ENCODE assay signal across 14 cellular contexts in genomic region chr9:136405481-136405880, GRCh38. TPM values are rescaled to one million over a fixed set of nuclear protein-coding genes. Genes with fewer than 3 reads are reported as not detected.
A peak's percentile ranks its signal among the peaks of the same experiment; 100 is the strongest.
DNase-seq lines count a peak whose midpoint lies in the region; ATAC-seq and TF ChIP-seq lines count a peak whose summit lies in the region.
"Had no signal": no experiment of that assay in that cellular context is flagged by ENCODE, and none has a peak within 500 bp of the region (broad histone marks: within the 10 kb centered on the region; RNA-seq: fewer than 3 reads in every experiment).

No MANE protein-coding gene starts in this region.

- POLR2A ChIA-PET in activated CD8-positive, alpha-beta T cell treated with anti-CD3 and anti-CD28 coated beads for 36 hours (lab: Charles Lee), result interaction anchor here (1.0 kb wide), 1 partner anchor 9 kb away, joined by 3 read pairs; no protein-coding TSS in a partner anchor
- POLR2A ChIA-PET in activated CD8-positive, alpha-beta T cell treated with anti-CD3 and anti-CD28 coated beads, Interleukin-2, amount 10 ng/mL, durations not matched to agents 7 days and 5 days (lab: Charles Lee), result no interaction called here
- POLR2A ChIA-PET in activated B cell treated with CpG ODN at 0.5 μM for 24 hours (lab: Charles Lee), result interaction anchor here (0.5 kb wide), 1 partner anchor 55 kb away, joined by 5 read pairs; no protein-coding TSS in a partner anchor

- intact Hi-C loops in activated CD8-positive, alpha-beta T cell treated with anti-CD3 and anti-CD28 coated beads for 36 hours (cut with micrococcal nuclease), result loop anchor here (10.0 kb wide), 1 partner anchor 91 kb away; no protein-coding TSS in a partner anchor
- intact Hi-C loops in activated B cell treated with CpG ODN at 0.5 μM for 24 hours (cut with micrococcal nuclease), result loop anchor here (10.0 kb wide), 1 partner anchor 161 kb away; the partner anchor contains the start of gene QSOX2

- TF ChIP-seq CTCF in activated CD8-positive, alpha-beta T cell treated with anti-CD3 and anti-CD28 coated beads for 36 hours (IDR thresholded peaks at IDR 0.05), result no peak
- no peak for TF ChIP-seq CTCF in activated B cell treated with CpG ODN at 0.5 μM for 24 hours (IDR thresholded peaks at IDR 0.05)

- H3K4me3 Mint-ChIP-seq in activated CD8-positive, alpha-beta T cell treated with anti-CD3 and anti-CD28 coated beads for 36 hours, result no peak overlapping the region
- H3K4me3 Mint-ChIP-seq in activated CD8-positive, alpha-beta T cell treated with anti-CD3 and anti-CD28 coated beads, Interleukin-2, amount 10 ng/mL, durations not matched to agents 7 days and 5 days, result no peak overlapping the region
- no peak overlapping the region for H3K4me3 Mint-ChIP-seq in activated B cell treated with CpG ODN at 0.5 μM for 24 hours
- peak overlapping the region; percentile 77 for H3K4me3 Mint-ChIP-seq in natural killer cell treated with Interleukin-12 subunit alpha and Interleukin-12 subunit beta and Interleukin-15 and Interleukin-18, amount 100 ng/mL, for 72 hours
- H3K4me3 Mint-ChIP-seq: endodermal cell had no signal

- H3K36me3 Mint-ChIP-seq in activated CD8-positive, alpha-beta T cell treated with anti-CD3 and anti-CD28 coated beads for 36 hours (ENCODE audit: low read depth), result peaks cover 64% of the 10 kb centered on the region
- H3K36me3 Mint-ChIP-seq in activated CD8-positive, alpha-beta T cell treated with anti-CD3 and anti-CD28 coated beads, Interleukin-2, amount 10 ng/mL, durations not matched to agents 7 days and 5 days (ENCODE audit: low read depth), result peaks cover 60% of the 10 kb centered on the region
- H3K36me3 Mint-ChIP-seq in activated B cell treated with CpG ODN at 0.5 μM for 24 hours (ENCODE audit: low read depth), result peaks cover 49% of the 10 kb centered on the region
- peaks cover 5% of the 10 kb centered on the region for H3K36me3 Mint-ChIP-seq in natural killer cell treated with Interleukin-12 subunit alpha and Interleukin-12 subunit beta and Interleukin-15 and Interleukin-18, amount 100 ng/mL, for 72 hours

- DNase-seq in activated CD8-positive, alpha-beta T cell treated with anti-CD3 and anti-CD28 coated beads for 36 hours, result no peak
- DNase-seq in activated CD8-positive, alpha-beta T cell treated with anti-CD3 and anti-CD28 coated beads, Interleukin-2, amount 10 ng/mL, durations not matched to agents 7 days and 5 days, result no peak
- DNase-seq in activated B cell treated with CpG ODN at 0.5 μM for 24 hours, result no peak
- DNase-seq in natural killer cell treated with Interleukin-12 subunit alpha and Interleukin-12 subunit beta and Interleukin-15 and Interleukin-18, amount 100 ng/mL, for 72 hours (ENCODE audit: low spot score), result no peak
- no peak for DNase-seq in kidney tubule cell (ENCODE audit: low spot score)
- no peak for DNase-seq in RKO (ENCODE audit: low spot score)
- DNase-seq: activated CD4-positive, CD25-positive, alpha-beta regulatory T cell treated with anti-CD3 and anti-CD28 coated beads, Interleukin-2, amount 50 U/mL, for 72 hours; C1 segment of cervical spinal cord; endodermal cell; GF-D8; NCI-H1930; small intestine; stimulated activated CD4-positive, alpha-beta T cell treated with anti-CD3 and anti-CD28 coated beads, Interleukin-4, amount 100 ng/mL, for 1 hour had no signal

- peaks cover 66% of the 10 kb centered on the region for H3K4me1 Mint-ChIP-seq in activated CD8-positive, alpha-beta T cell treated with anti-CD3 and anti-CD28 coated beads for 36 hours (ENCODE audit: low read depth)
- H3K4me1 Mint-ChIP-seq in activated CD8-positive, alpha-beta T cell treated with anti-CD3 and anti-CD28 coated beads, Interleukin-2, amount 10 ng/mL, durations not matched to agents 7 days and 5 days (ENCODE audit: low read depth), result peaks cover 78% of the 10 kb centered on the region
- peaks cover 64% of the 10 kb centered on the region for H3K4me1 Mint-ChIP-seq in activated B cell treated with CpG ODN at 0.5 μM for 24 hours
- peaks cover 43 to 48% of the 10 kb centered on the region in 2 donors for H3K4me1 Mint-ChIP-seq in natural killer cell treated with Interleukin-12 subunit alpha and Interleukin-12 subunit beta and Interleukin-15 and Interleukin-18, amount 100 ng/mL, for 72 hours (ENCODE audit: low read depth in 2 of 2)

- peak overlapping the region; percentile 32 for H3K27ac Mint-ChIP-seq in activated CD8-positive, alpha-beta T cell treated with anti-CD3 and anti-CD28 coated beads for 36 hours
- H3K27ac Mint-ChIP-seq in activated CD8-positive, alpha-beta T cell treated with anti-CD3 and anti-CD28 coated beads, Interleukin-2, amount 10 ng/mL, durations not matched to agents 7 days and 5 days, result no peak overlapping the region
- peak overlapping the region; percentile 85 for H3K27ac Mint-ChIP-seq in activated B cell treated with CpG ODN at 0.5 μM for 24 hours
- H3K27ac Mint-ChIP-seq in natural killer cell treated with Interleukin-12 subunit alpha and Interleukin-12 subunit beta and Interleukin-15 and Interleukin-18, amount 100 ng/mL, for 72 hours, result peak overlapping the region; percentile 82 to 93
- H3K27ac Mint-ChIP-seq: endodermal cell had no signal

- CTCF ChIA-PET in activated CD8-positive, alpha-beta T cell treated with anti-CD3 and anti-CD28 coated beads for 36 hours (lab: Charles Lee), result no interaction called here
- CTCF ChIA-PET in activated CD8-positive, alpha-beta T cell treated with anti-CD3 and anti-CD28 coated beads, Interleukin-2, amount 10 ng/mL, durations not matched to agents 7 days and 5 days (lab: Charles Lee), result no interaction called here
- CTCF ChIA-PET in activated B cell treated with CpG ODN at 0.5 μM for 24 hours (lab: Charles Lee), result no interaction called here

- H3K9me3 Mint-ChIP-seq in activated CD8-positive, alpha-beta T cell treated with anti-CD3 and anti-CD28 coated beads for 36 hours, result no peaks in the 10 kb centered on the region
- no peaks in the 10 kb centered on the region for H3K9me3 Mint-ChIP-seq in activated CD8-positive, alpha-beta T cell treated with anti-CD3 and anti-CD28 coated beads, Interleukin-2, amount 10 ng/mL, durations not matched to agents 7 days and 5 days (ENCODE audit: insufficient read depth)
- no peaks in the 10 kb centered on the region for H3K9me3 Mint-ChIP-seq in activated B cell treated with CpG ODN at 0.5 μM for 24 hours
- no peaks in the 10 kb centered on the region for H3K9me3 Mint-ChIP-seq in natural killer cell treated with Interleukin-12 subunit alpha and Interleukin-12 subunit beta and Interleukin-15 and Interleukin-18, amount 100 ng/mL, for 72 hours
- H3K9me3 Mint-ChIP-seq: endodermal cell had no signal

- H3K27me3 Mint-ChIP-seq in activated CD8-positive, alpha-beta T cell treated with anti-CD3 and anti-CD28 coated beads for 36 hours, result no peaks in the 10 kb centered on the region
- H3K27me3 Mint-ChIP-seq in activated CD8-positive, alpha-beta T cell treated with anti-CD3 and anti-CD28 coated beads, Interleukin-2, amount 10 ng/mL, durations not matched to agents 7 days and 5 days (ENCODE audit: low read depth), result no peaks in the 10 kb centered on the region
- no peaks in the 10 kb centered on the region for H3K27me3 Mint-ChIP-seq in activated B cell treated with CpG ODN at 0.5 μM for 24 hours
- H3K27me3 Mint-ChIP-seq in natural killer cell treated with Interleukin-12 subunit alpha and Interleukin-12 subunit beta and Interleukin-15 and Interleukin-18, amount 100 ng/mL, for 72 hours, result no peaks in the 10 kb centered on the region

- no peak for ATAC-seq in activated CD8-positive, alpha-beta T cell treated with anti-CD3 and anti-CD28 coated beads for 36 hours
- ATAC-seq in activated CD8-positive, alpha-beta T cell treated with anti-CD3 and anti-CD28 coated beads, Interleukin-2, amount 10 ng/mL, durations not matched to agents 7 days and 5 days, result no peak
- ATAC-seq in activated B cell treated with CpG ODN at 0.5 μM for 24 hours (ENCODE audit: low read depth), result no peak
- ATAC-seq in natural killer cell treated with Interleukin-12 subunit alpha and Interleukin-12 subunit beta and Interleukin-15 and Interleukin-18, amount 100 ng/mL, for 72 hours, result no peak
- ATAC-seq: left lobe of liver had no signal

RNA-seq across cellular contexts. Expression of gene ENTR1, which starts 4.9 kb away (rescaled TPM):
- 10 to 100 TPM; 65.9 to 66.8 TPM for total RNA-seq in activated CD8-positive, alpha-beta T cell treated with anti-CD3 and anti-CD28 coated beads for 36 hours
- total RNA-seq in activated CD8-positive, alpha-beta T cell treated with anti-CD3 and anti-CD28 coated beads, Interleukin-2, amount 10 ng/mL, durations not matched to agents 7 days and 5 days, result 10 to 100 TPM; 52.8 to 54.3 TPM
- 89.4 and 101 TPM in 2 replicates for total RNA-seq in activated B cell treated with CpG ODN at 0.5 μM for 24 hours
- 10 to 100 TPM; 24.1 to 86.6 TPM for total RNA-seq in natural killer cell treated with Interleukin-12 subunit alpha and Interleukin-12 subunit beta and Interleukin-15 and Interleukin-18, amount 100 ng/mL, for 72 hours

RNA-seq across cellular contexts. Expression of gene PMPCA, which starts 5.0 kb away (rescaled TPM):
- total RNA-seq in activated CD8-positive, alpha-beta T cell treated with anti-CD3 and anti-CD28 coated beads for 36 hours, result 100 to 1,000 TPM; 128 to 140 TPM
- total RNA-seq in activated CD8-positive, alpha-beta T cell treated with anti-CD3 and anti-CD28 coated beads, Interleukin-2, amount 10 ng/mL, durations not matched to agents 7 days and 5 days, result 10 to 100 TPM; 56.5 to 57.5 TPM
- 67.2 and 75.3 TPM in 2 replicates for total RNA-seq in activated B cell treated with CpG ODN at 0.5 μM for 24 hours
- total RNA-seq in natural killer cell treated with Interleukin-12 subunit alpha and Interleukin-12 subunit beta and Interleukin-15 and Interleukin-18, amount 100 ng/mL, for 72 hours, result 100 to 1,000 TPM in 1 of 2 donors, 10 to 100 TPM in 1; 66.2 to 107 TPM

RNA-seq across cellular contexts. Expression of gene SNAPC4, which starts 5.5 kb away (rescaled TPM):
- total RNA-seq in activated CD8-positive, alpha-beta T cell treated with anti-CD3 and anti-CD28 coated beads for 36 hours, result 10 to 100 TPM; 15.5 to 17.1 TPM
- total RNA-seq in activated CD8-positive, alpha-beta T cell treated with anti-CD3 and anti-CD28 coated beads, Interleukin-2, amount 10 ng/mL, durations not matched to agents 7 days and 5 days, result 1 to 10 TPM; 9.5 to 9.6 TPM
- 20.0 and 22.2 TPM in 2 replicates for total RNA-seq in activated B cell treated with CpG ODN at 0.5 μM for 24 hours
- 10 to 100 TPM; 11.3 to 48.5 TPM for total RNA-seq in natural killer cell treated with Interleukin-12 subunit alpha and Interleukin-12 subunit beta and Interleukin-15 and Interleukin-18, amount 100 ng/mL, for 72 hours

RNA-seq across cellular contexts. Expression of gene CARD9, which starts 32.0 kb away (rescaled TPM):
- total RNA-seq in activated CD8-positive, alpha-beta T cell treated with anti-CD3 and anti-CD28 coated beads for 36 hours, result 1 to 10 TPM; 6.8 to 7.1 TPM
- 1 to 10 TPM; 1.3 to 1.4 TPM for total RNA-seq in activated CD8-positive, alpha-beta T cell treated with anti-CD3 and anti-CD28 coated beads, Interleukin-2, amount 10 ng/mL, durations not matched to agents 7 days and 5 days
- total RNA-seq in activated B cell treated with CpG ODN at 0.5 μM for 24 hours, result 0.83 and 0.89 TPM in 2 replicates
- 1 to 10 TPM; 2.8 to 9.4 TPM for total RNA-seq in natural killer cell treated with Interleukin-12 subunit alpha and Interleukin-12 subunit beta and Interleukin-15 and Interleukin-18, amount 100 ng/mL, for 72 hours

RNA-seq across cellular contexts. Expression of gene INPP5E, which starts 34.2 kb away (rescaled TPM):
- 10 to 100 TPM; 12.0 to 13.8 TPM for total RNA-seq in activated CD8-positive, alpha-beta T cell treated with anti-CD3 and anti-CD28 coated beads for 36 hours
- 10 to 100 TPM; 16.8 to 18.2 TPM for total RNA-seq in activated CD8-positive, alpha-beta T cell treated with anti-CD3 and anti-CD28 coated beads, Interleukin-2, amount 10 ng/mL, durations not matched to agents 7 days and 5 days
- total RNA-seq in activated B cell treated with CpG ODN at 0.5 μM for 24 hours, result 22.8 and 26.6 TPM in 2 replicates
- total RNA-seq in natural killer cell treated with Interleukin-12 subunit alpha and Interleukin-12 subunit beta and Interleukin-15 and Interleukin-18, amount 100 ng/mL, for 72 hours, result 10 to 100 TPM; 10.4 to 18.1 TPM
